ENCODE assay signal across 1 cellular context in genomic region chr9:16143947-16144890, GRCh38.
TF ChIP-seq lines count a peak whose summit lies in the region.

No MANE protein-coding gene starts in this region.

TF ChIP-seq in SK-N-SH treated with all-trans-retinoic acid at 6 μM for 48 hours, 23 proteins besides CTCF, POLR2A, EP300 and RAD21 (continued from another document):
- TF ChIP-seq, protein P1, sequence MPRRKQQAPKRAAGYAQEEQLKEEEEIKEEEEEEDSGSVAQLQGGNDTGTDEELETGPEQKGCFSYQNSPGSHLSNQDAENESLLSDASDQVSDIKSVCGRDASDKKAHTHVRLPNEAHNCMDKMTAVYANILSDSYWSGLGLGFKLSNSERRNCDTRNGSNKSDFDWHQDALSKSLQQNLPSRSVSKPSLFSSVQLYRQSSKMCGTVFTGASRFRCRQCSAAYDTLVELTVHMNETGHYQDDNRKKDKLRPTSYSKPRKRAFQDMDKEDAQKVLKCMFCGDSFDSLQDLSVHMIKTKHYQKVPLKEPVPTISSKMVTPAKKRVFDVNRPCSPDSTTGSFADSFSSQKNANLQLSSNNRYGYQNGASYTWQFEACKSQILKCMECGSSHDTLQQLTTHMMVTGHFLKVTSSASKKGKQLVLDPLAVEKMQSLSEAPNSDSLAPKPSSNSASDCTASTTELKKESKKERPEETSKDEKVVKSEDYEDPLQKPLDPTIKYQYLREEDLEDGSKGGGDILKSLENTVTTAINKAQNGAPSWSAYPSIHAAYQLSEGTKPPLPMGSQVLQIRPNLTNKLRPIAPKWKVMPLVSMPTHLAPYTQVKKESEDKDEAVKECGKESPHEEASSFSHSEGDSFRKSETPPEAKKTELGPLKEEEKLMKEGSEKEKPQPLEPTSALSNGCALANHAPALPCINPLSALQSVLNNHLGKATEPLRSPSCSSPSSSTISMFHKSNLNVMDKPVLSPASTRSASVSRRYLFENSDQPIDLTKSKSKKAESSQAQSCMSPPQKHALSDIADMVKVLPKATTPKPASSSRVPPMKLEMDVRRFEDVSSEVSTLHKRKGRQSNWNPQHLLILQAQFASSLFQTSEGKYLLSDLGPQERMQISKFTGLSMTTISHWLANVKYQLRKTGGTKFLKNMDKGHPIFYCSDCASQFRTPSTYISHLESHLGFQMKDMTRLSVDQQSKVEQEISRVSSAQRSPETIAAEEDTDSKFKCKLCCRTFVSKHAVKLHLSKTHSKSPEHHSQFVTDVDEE (CRISPR knock-in tag; IDR thresholded peaks at IDR 0.05), result no peak
- TF ChIP-seq CSDC2 (CRISPR knock-in tag; IDR thresholded peaks at IDR 0.05) (no peak), PPARA (CRISPR knock-in tag; IDR thresholded peaks at IDR 0.05; ENCODE audit: borderline replicate concordance) (no peak)
